25 cellular contexts compared by ENCODE assay signal in genomic region chr1:94894630-94895029, GRCh38. TPM values are rescaled to one million over a fixed set of nuclear protein-coding genes. Genes with fewer than 3 reads are reported as not detected.
DNase-seq lines count a peak whose midpoint lies in the region; ATAC-seq, FAIRE-seq and TF ChIP-seq lines count a peak whose summit lies in the region.
"Had no signal": no experiment of that assay in that cellular context is flagged by ENCODE, and none has a peak within 500 bp of the region (broad histone marks: within the 10 kb centered on the region; RNA-seq: fewer than 3 reads in every experiment).

No MANE protein-coding gene starts in this region.

- POLR2A ChIA-PET in Caco-2 (lab: Charles Lee) = no interaction called here
- POLR2A ChIA-PET in H1 (lab: Charles Lee; ENCODE audit: partially characterized antibody) = interaction anchor here (1.3 to 1.6 kb wide), 2 partner anchors 25 to 33 kb away, joined by 3 to 5 read pairs; partner anchors contain the start of gene CNN3

- no peak overlapping the region for H3K4me3 ChIP-seq in Caco-2 (ENCODE audit: low read depth, low read length)
- H3K4me3 ChIP-seq in HUES48 (ENCODE audit: low read depth, low read length) = no peak overlapping the region
- no peak overlapping the region for H3K4me3 ChIP-seq in H1 (ENCODE audit: extremely low read depth in 1 of 4, insufficient read depth in 2 of 4, low read depth in 3 of 4, low read length in 4 of 4)
- no peak overlapping the region for H3K4me3 ChIP-seq in neural progenitor cell
- no peak overlapping the region for H3K4me3 ChIP-seq in aorta (ENCODE audit: low read length in 2 of 2)
- H3K4me3 ChIP-seq: BLaER1, PC-9, SJSA1 had no signal

- 38% methylated on average over 4 of the region's 4 CpGs; no CpG with 5 or more reads in 1 of the 2 experiments for WGBS in H1 (ENCODE audit: extremely low coverage in 1 of 2, insufficient coverage in 1 of 2, insufficient read length in 1 of 2, insufficient replicate concordance in 2 of 2, low coverage in 1 of 2, low lambda C conversion rate in 2 of 2, missing lambda C conversion rate in 1 of 2), 2 experiments
- WGBS in aorta, 2 donors = 85 to 89% methylated on average over 4 of the region's 4 CpGs

- H3K9me3 ChIP-seq in Caco-2 (no peaks in the 10 kb centered on the region), HUES48 (ENCODE audit: control insufficient read depth, insufficient read depth, low read length) (no peaks in the 10 kb centered on the region), H1 (ENCODE audit: insufficient read depth in 2 of 2, low read depth in 1 of 2, low read length in 1 of 2) (no peaks in the 10 kb centered on the region), neural progenitor cell (ENCODE audit: low read depth) (no peaks in the 10 kb centered on the region), aorta (ENCODE audit: control insufficient read depth, low read length) (no peaks in the 10 kb centered on the region)
- H3K9me3 ChIP-seq: BLaER1, SJSA1 had no signal

- H3K9ac ChIP-seq in HUES48 (ENCODE audit: low read depth, low read length) (no peak overlapping the region), H1 (replicated peaks in 1 of 4; ENCODE audit: extremely low read depth in 1 of 4, low read depth in 3 of 4, low read length in 3 of 4) (no peak overlapping the region), neural progenitor cell (no peak overlapping the region)
- H3K9ac ChIP-seq: BLaER1 had no signal

- no peak overlapping the region for H3K18ac ChIP-seq in H1 (ENCODE audit: extremely low read depth, low read length)

- no peak overlapping the region for H4K5ac ChIP-seq in H1 (ENCODE audit: insufficient read length, low read depth, low read length)

- H2BK120ac ChIP-seq in H1 (replicated peaks; ENCODE audit: low read depth, low read length) = no peak overlapping the region

- H3K27ac ChIP-seq in HUES48 (ENCODE audit: low read depth, low read length) (peak overlapping the region; percentile 4), H1 (ENCODE audit: low read depth, low read length) (no peak overlapping the region), neural progenitor cell (peak overlapping the region; percentile 30), aorta (ENCODE audit: low read depth in 1 of 2, low read length in 2 of 2) (no peak overlapping the region)
- H3K27ac ChIP-seq: BLaER1, HL-60, PC-9, SJSA1 had no signal

- H3K4me1 ChIP-seq in Caco-2 (peaks cover 6% of the 10 kb centered on the region; the same call in 1 of the 2 replicates), HUES48 (ENCODE audit: control insufficient read depth, insufficient read depth, low read length) (peaks cover 4% of the 10 kb centered on the region), H1 (replicated peaks in 1 of 4; ENCODE audit: control insufficient read depth in 3 of 4, insufficient read depth in 4 of 4, low read length in 3 of 4) (peaks cover 0 to 2% (median 0%) of the 10 kb centered on the region in 4 experiments; a peak in 3 of 7 replicates), neural progenitor cell (peaks cover 6% of the 10 kb centered on the region), aorta (ENCODE audit: control insufficient read depth in 1 of 2, insufficient read depth in 2 of 2, low read length in 2 of 2) (peaks cover 0 to 8% of the 10 kb centered on the region in 2 donors)
- H3K4me1 ChIP-seq: BLaER1 had no signal

- no peak overlapping the region for H3K56ac ChIP-seq in H1 (replicated peaks; ENCODE audit: insufficient read length, low read depth, low read length)

- peaks cover 14% of the 10 kb centered on the region for H3K4me1 Mint-ChIP-seq in Caco-2 (ENCODE audit: low read depth, unreplicated experiment)
- H3K4me1 Mint-ChIP-seq in neural progenitor cell = no peaks in the 10 kb centered on the region

- H3K27ac Mint-ChIP-seq in Caco-2 (ENCODE audit: unreplicated experiment) (peak overlapping the region; percentile 34), neural progenitor cell (no peak overlapping the region)
- H3K27ac Mint-ChIP-seq: CD4-positive, alpha-beta T cell had no signal

- H2BK12ac ChIP-seq in H1 (ENCODE audit: low read depth, low read length) = no peak overlapping the region

- peaks cover 0 to 10% of the 10 kb centered on the region in 2 experiments for H4K20me1 ChIP-seq in H1 (replicated peaks in 1 of 2; ENCODE audit: control insufficient read depth in 1 of 2, insufficient read depth in 2 of 2, low read length in 2 of 2)
- peaks cover 60% of the 10 kb centered on the region for H4K20me1 ChIP-seq in neural progenitor cell (ENCODE audit: low read depth)
- H4K20me1 ChIP-seq: BLaER1 had no signal

- H3K4me3 Mint-ChIP-seq in Caco-2 (ENCODE audit: unreplicated experiment) (no peak overlapping the region), neural progenitor cell (no peak overlapping the region)
- H3K4me3 Mint-ChIP-seq: CD4-positive, alpha-beta T cell had no signal

- DNase-seq in Caco-2 (no peak), H1 (ENCODE audit: low read depth in 1 of 2, low spot score in 2 of 2) (no peak), neural progenitor cell (ENCODE audit: low spot score) (peak; percentile 14), aorta (no peak), NCI-H1092 (lab: John Stamatoyannopoulos, UW) (no peak), RPMI8226 (no peak)
- DNase-seq in activated CD4-positive, alpha-beta T cell treated with anti-CD3 and anti-CD28 coated beads, Interleukin-2, amount 50 U/mL, for 48 hours = no peak
- DNase-seq: CD4-positive, alpha-beta T cell; DMS53; Karpas-422; NCI-H1105; NCI-H1436 treated with DMSO at 0.1 percent for 48 hours; NCI-H187 treated with DMSO at 0.1 percent for 48 hours; NCI-H446; NCI-H524 treated with DMSO at 0.1 percent for 48 hours; NCI-H82; NK-92 treated with Interleukin-12 subunit alpha and Interleukin-12 subunit beta, amount 100 ng/mL, for 24 hours; PC-9; Right ventricle myocardium superior had no signal

- CTCF ChIA-PET in Caco-2 (lab: Charles Lee) = interaction anchor here (1.4 kb wide), 1 partner anchor 40 kb away, joined by 4 read pairs; no protein-coding TSS in a partner anchor
- CTCF ChIA-PET in H1 (lab: Charles Lee; ENCODE audit: partially characterized antibody) = interaction anchor here (0.7 to 2.6 kb wide), 4 partner anchors 29 to 149 kb away, joined by 3 to 11 read pairs (median 6); no protein-coding TSS in a partner anchor

- no peak for TF ChIP-seq EP300 in H1 (IDR thresholded peaks at IDR 0.05; ENCODE audit: borderline replicate concordance in 1 of 2, low read depth in 2 of 2, low read length in 2 of 2)

- peak; percentile 39 for FAIRE-seq in H1 (lab: Jason Lieb, UNC)
- FAIRE-seq: A204.1 had no signal

- H3K36me3 ChIP-seq in Caco-2 (ENCODE audit: control insufficient read depth, insufficient read depth, low read length) (no peaks in the 10 kb centered on the region), HUES48 (ENCODE audit: control insufficient read depth, insufficient read depth, low read length) (peaks cover 45% of the 10 kb centered on the region), H1 (ENCODE audit: control insufficient read depth in 2 of 4, insufficient read depth in 4 of 4, low read length in 3 of 4) (peaks cover 6 to 52% (median 36%) of the 10 kb centered on the region in 4 experiments), neural progenitor cell (peaks cover 28% of the 10 kb centered on the region), aorta (ENCODE audit: control insufficient read depth in 1 of 2, insufficient read depth in 2 of 2, low read length in 1 of 2) (peaks cover 2 to 3% of the 10 kb centered on the region in 2 donors)

- H3K27me3 ChIP-seq in Caco-2 (replicated peaks; ENCODE audit: control insufficient read depth, insufficient read depth, low read length) (no peaks in the 10 kb centered on the region), HUES48 (ENCODE audit: control insufficient read depth, insufficient read depth, low read length) (no peaks in the 10 kb centered on the region), H1 (replicated peaks in 1 of 4; ENCODE audit: control insufficient read depth in 3 of 4, extremely low read depth in 1 of 4, insufficient read depth in 3 of 4, low read length in 3 of 4) (no peaks in the 10 kb centered on the region), neural progenitor cell (no peaks in the 10 kb centered on the region), aorta (ENCODE audit: control insufficient read depth in 1 of 2, insufficient read depth in 2 of 2, low read length in 1 of 2) (no peaks in the 10 kb centered on the region)
- H3K27me3 ChIP-seq: BLaER1, SJSA1 had no signal

- H2AFZ ChIP-seq in H1 (ENCODE audit: low read length) (no peak overlapping the region), neural progenitor cell (replicated peaks) (no peak overlapping the region)
- H2AFZ ChIP-seq: PC-9 had no signal

- no peak overlapping the region for H3K4ac ChIP-seq in H1 (replicated peaks; ENCODE audit: insufficient read length, low read depth, low read length)

- no peak overlapping the region for H3K14ac ChIP-seq in H1 (ENCODE audit: insufficient read length)

- H3K23me2 ChIP-seq in H1 (ENCODE audit: low read depth, low read length) = no peaks in the 10 kb centered on the region

- peaks cover 84% of the 10 kb centered on the region for H3F3A ChIP-seq in neural progenitor cell (ENCODE audit: low read depth)

- TF ChIP-seq CTCF in Caco-2 (IDR thresholded peaks at IDR 0.05; ENCODE audit: insufficient read depth in 1 of 2, low read depth in 1 of 2, low read length in 1 of 2, severe bottlenecking in 1 of 2, unreplicated experiment in 1 of 2) (no peak), H1 (IDR thresholded peaks at IDR 0.05; ENCODE audit: control extremely low read depth in 1 of 3, insufficient read depth in 1 of 3, low read depth in 1 of 3, low read length in 3 of 3) (no peak), neural progenitor cell (IDR thresholded peaks at IDR 0.05) (no peak)

- H3K4me2 ChIP-seq in H1 (ENCODE audit: insufficient read depth in 1 of 2, low read depth in 2 of 2, low read length in 2 of 2) (no peak overlapping the region), neural progenitor cell (no peak overlapping the region)
- H3K4me2 ChIP-seq: BLaER1, PC-9 had no signal

- H4K91ac ChIP-seq in H1 (replicated peaks; ENCODE audit: insufficient read length, low read length) = no peak overlapping the region

- intact Hi-C loops in Caco-2 (cut with micrococcal nuclease; ENCODE audit: unreplicated experiment) = loop anchor here (2.0 to 5.0 kb wide), 2 partner anchors 42 to 148 kb away; no protein-coding TSS in a partner anchor
- intact Hi-C loops in aorta (cut with DNase I) = loop anchor here in 1 of 2 donors (5.0 kb wide), 1 partner anchor 37 kb away; no protein-coding TSS in a partner anchor

- H2AK5ac ChIP-seq in H1 (ENCODE audit: low read depth, low read length) = no peak overlapping the region

- no peaks in the 10 kb centered on the region for H3K27me3 Mint-ChIP-seq in Caco-2 (ENCODE audit: insufficient read depth, unreplicated experiment)
- no peaks in the 10 kb centered on the region for H3K27me3 Mint-ChIP-seq in neural progenitor cell (ENCODE audit: insufficient read depth, low read depth)
- H3K27me3 Mint-ChIP-seq: CD4-positive, alpha-beta T cell had no signal

- TF ChIP-seq POLR2A in H1 (IDR thresholded peaks at IDR 0.05; ENCODE audit: control extremely low read depth in 1 of 2, low read depth in 2 of 2, low read length in 2 of 2) = no peak

- H2BK15ac ChIP-seq in H1 (ENCODE audit: low read length) = no peak overlapping the region

- H3K36me3 Mint-ChIP-seq in Caco-2 (ENCODE audit: insufficient read depth, unreplicated experiment) (peaks cover 80% of the 10 kb centered on the region), neural progenitor cell (peaks cover 53% of the 10 kb centered on the region)

- H3K9me3 Mint-ChIP-seq in Caco-2 (ENCODE audit: unreplicated experiment) (no peaks in the 10 kb centered on the region), neural progenitor cell (no peaks in the 10 kb centered on the region)
- H3K9me3 Mint-ChIP-seq: CD4-positive, alpha-beta T cell had no signal

- no TSS peak for BruUV-seq in Caco-2 (replicated peaks; lab: Mats Ljungman, UMichigan)

- H3K79me2 ChIP-seq in H1 (ENCODE audit: control insufficient read depth in 1 of 2, insufficient read depth in 2 of 2, low read length in 2 of 2) (no peaks in the 10 kb centered on the region), neural progenitor cell (ENCODE audit: low read depth) (peaks cover 10% of the 10 kb centered on the region)

- no peak overlapping the region for H4K8ac ChIP-seq in H1 (ENCODE audit: extremely low read depth, insufficient read depth, low read length)

- no peak for TF ChIP-seq RAD21 in H1 (IDR thresholded peaks at IDR 0.05 in 1 of 2, conservative IDR thresholded peaks at IDR 0.05 in 1 of 2; ENCODE audit: low read depth in 2 of 2, low read length in 2 of 2)

- ATAC-seq in aorta (ENCODE audit: low FRiP score) = no peak
- ATAC-seq: HCT116 had no signal

- no peak overlapping the region for H2BK5ac ChIP-seq in H1 (ENCODE audit: low read depth, low read length)

- H3K79me1 ChIP-seq in H1 (ENCODE audit: low read depth, low read length) = no peaks in the 10 kb centered on the region

- H3K23ac ChIP-seq in H1 (ENCODE audit: insufficient read length) = no peak overlapping the region

- H2BK20ac ChIP-seq in H1 (ENCODE audit: low read length) = no peak overlapping the region

RNA-seq across cellular contexts. Expression of gene CNN3, which starts 32.3 kb away (rescaled TPM):
- total RNA-seq in Caco-2 (2022) (286 and 329 TPM in 2 replicates), neural progenitor cell (ENCODE audit: low replicate concordance) (477 and 644 TPM in 2 replicates), aorta (100 to 1,000 TPM; 386 to 463 TPM)
- total RNA-seq in H1 (2021; fragmentation: NEBNext Ultra II Directional; extraction: Animal tissue kit (Norgen Biotek cat#: 25700)) = 262 and 266 TPM in 2 replicates
- polyA plus RNA-seq in H1 (2011; rRNA removed) (85.2 and 134 TPM in 2 replicates), aorta (100 to 1,000 TPM; 138 to 203 TPM)
- 137 TPM for polyA plus RNA-seq in H1 (2011; cell fraction: cytosol; rRNA removed)
- 71.1 TPM for polyA plus RNA-seq in H1 (2011; cell fraction: nucleus; rRNA removed)
- polyA plus RNA-seq in H1 (2012, experiment 1 of 2) = 197 to 274 TPM (median 227 TPM) in 4 replicates
- 28.2 TPM for polyA plus RNA-seq in H1 (2012, experiment 2 of 2)
- 118 TPM for polyA plus RNA-seq in H1 (2013, experiment 1 of 2)
- polyA plus RNA-seq in H1 (2013, experiment 2 of 2) = 124 TPM
- 179 and 244 TPM in 2 replicates for polyA minus RNA-seq in H1 (2011; rRNA and poly(A)+ RNA removed)
- 141 TPM for polyA minus RNA-seq in H1 (2011; cell fraction: cytosol; rRNA and poly(A)+ RNA removed)
- 140 TPM for polyA minus RNA-seq in H1 (2011; cell fraction: nucleus; rRNA and poly(A)+ RNA removed)

Comparison
In these comparisons a context has a peak if more than half of its experiments do, and no peak if none do; other contexts are left out.
1. H3K27ac ChIP-seq: peak in HUES48 (single experiment) and neural progenitor cell (single experiment); none in H1 (single experiment) and aorta (0 of 2).